ENCODE assay signal across 1 cellular context in genomic region chr5:163503106-163504090, GRCh38.
TF ChIP-seq lines count a peak whose summit lies in the region.

No MANE protein-coding gene starts in this region.

TF ChIP-seq in HepG2, 621 proteins besides CTCF, POLR2A, EP300 and RAD21 (continues in another document):
- TF ChIP-seq NR2F6 (IDR thresholded peaks at IDR 0.05) (peak; percentile 57), NR2F6 (CRISPR knock-in tag; IDR thresholded peaks at IDR 0.05) (peak; percentile 76), NR2F1 (CRISPR knock-in tag; IDR thresholded peaks at IDR 0.05) (0 out of 4 replicates have a peak, but pooled peaks of 1 of the 2 experiments have one; percentile 26), SNRNP70 (IDR thresholded peaks at IDR 0.05; ENCODE audit: low read depth, low read length) (no peak), TFDP1 (CRISPR knock-in tag; IDR thresholded peaks at IDR 0.05; ENCODE audit: borderline replicate concordance) (no peak), HMGXB3 (CRISPR knock-in tag; IDR thresholded peaks at IDR 0.05; ENCODE audit: borderline replicate concordance) (peak; percentile 96), ZNF230 (CRISPR knock-in tag; IDR thresholded peaks at IDR 0.05) (no peak), ZXDC (CRISPR knock-in tag; IDR thresholded peaks at IDR 0.05) (no peak), NFKB2 (CRISPR knock-in tag; IDR thresholded peaks at IDR 0.05; ENCODE audit: borderline replicate concordance) (no peak), ZNF567 (CRISPR knock-in tag; IDR thresholded peaks at IDR 0.05; ENCODE audit: borderline replicate concordance) (no peak), FOXO4 (CRISPR knock-in tag; conservative IDR thresholded peaks at IDR 0.05) (no peak), TSC22D2 (CRISPR knock-in tag; IDR thresholded peaks at IDR 0.05; ENCODE audit: borderline replicate concordance) (no peak), MIER2 (CRISPR knock-in tag; IDR thresholded peaks at IDR 0.05) (0 out of 2 replicates have a peak, but pooled peaks have one; percentile 13), ZSCAN5A (CRISPR knock-in tag; IDR thresholded peaks at IDR 0.05; ENCODE audit: borderline replicate concordance) (no peak), FOSL2 (CRISPR knock-in tag; IDR thresholded peaks at IDR 0.05) (no peak), RFX1 (IDR thresholded peaks at IDR 0.05) (no peak), KLF6 (CRISPR knock-in tag; IDR thresholded peaks at IDR 0.05) (no peak), NFIC (IDR thresholded peaks at IDR 0.05; ENCODE audit: low read length) (no peak), ZBTB44 (CRISPR knock-in tag; IDR thresholded peaks at IDR 0.05) (no peak), DPF2 (CRISPR knock-in tag; IDR thresholded peaks at IDR 0.05; ENCODE audit: borderline replicate concordance, low read depth) (no peak), UBTF (CRISPR knock-in tag; IDR thresholded peaks at IDR 0.05) (no peak), ZNF646 (CRISPR knock-in tag; IDR thresholded peaks at IDR 0.05) (no peak), IRF2 (CRISPR knock-in tag; IDR thresholded peaks at IDR 0.05) (peak; percentile 10; the same call in 1 of the 2 replicates), ZFP62 (CRISPR knock-in tag; IDR thresholded peaks at IDR 0.05) (no peak), MLX (CRISPR knock-in tag; IDR thresholded peaks at IDR 0.05) (no peak), STAG1 (CRISPR knock-in tag; IDR thresholded peaks at IDR 0.05) (peak; percentile 36; the same call in 1 of the 2 replicates), MEIS2 (CRISPR knock-in tag; IDR thresholded peaks at IDR 0.05) (no peak), SNAPC2 (CRISPR knock-in tag; IDR thresholded peaks at IDR 0.05) (no peak), ZNF710 (CRISPR knock-in tag; IDR thresholded peaks at IDR 0.05; ENCODE audit: borderline replicate concordance) (no peak), TAF1 (CRISPR knock-in tag; IDR thresholded peaks at IDR 0.05) (peak; percentile 35; the same call in 1 of the 2 replicates)
